ENCODE assay signal across 9 cellular contexts in genomic region chrX:96182366-96182765, GRCh38.
A peak's percentile ranks its signal among the peaks of the same experiment; 100 is the strongest.
DNase-seq lines count a peak whose midpoint lies in the region; ATAC-seq and TF ChIP-seq lines count a peak whose summit lies in the region.
"Had no signal": no experiment of that assay in that cellular context is flagged by ENCODE, and none has a peak within 500 bp of the region (broad histone marks: within the 10 kb centered on the region; RNA-seq: fewer than 3 reads in every experiment).

No MANE protein-coding gene starts in this region.

- DNase-seq in MCF 10A (ENCODE audit: unreplicated experiment) (peak; percentile 64), breast epithelium (ENCODE audit: low spot score in 2 of 2) (no peak), NCI-H524 (lab: John Stamatoyannopoulos, UW) (peak; percentile 62), thoracic aorta (ENCODE audit: low spot score) (no peak), hippocampal formation (lab: John Stamatoyannopoulos, UW) (no peak)
- DNase-seq in activated CD8-positive, alpha-beta memory T cell treated with anti-CD3 and anti-CD28 coated beads for 24 hours = no peak
- no peak for DNase-seq in stimulated activated naive B cell treated with anti-CD40 and anti-IgM and Interleukin-4, amounts not matched to agents 10 μg/mL and 1 μg/mL and 100 μg/mL, for 72 hours

- H3K36me3 ChIP-seq in breast epithelium (no peaks in the 10 kb centered on the region), thoracic aorta (no peaks in the 10 kb centered on the region)

- ATAC-seq in esophagus mucosa (peak; percentile 63), thoracic aorta (ENCODE audit: insufficient number of reproducible peaks, low FRiP score, low read depth) (no peak)
- no peak for ATAC-seq in stimulated activated naive B cell treated with anti-CD40 and anti-IgM and Interleukin-4, amounts not matched to agents 10 μg/mL and 1 μg/mL and 100 μg/mL, for 72 hours (replicated peaks)

- H3K4me1 ChIP-seq in breast epithelium (no peaks in the 10 kb centered on the region), thoracic aorta (ENCODE audit: control insufficient read depth in 1 of 2, low read depth in 2 of 2) (no peaks in the 10 kb centered on the region)

- TF ChIP-seq POLR2A in breast epithelium (IDR thresholded peaks at IDR 0.05) = no peak

- peaks cover 8% of the 10 kb centered on the region for H3K4me1 Mint-ChIP-seq in MCF 10A (ENCODE audit: insufficient read depth, unreplicated experiment)
- H3K4me1 Mint-ChIP-seq in stimulated activated naive B cell treated with anti-CD40 and anti-IgM and Interleukin-4, amounts not matched to agents 10 μg/mL and 1 μg/mL and 100 μg/mL, for 72 hours = no peaks in the 10 kb centered on the region
- H3K4me1 Mint-ChIP-seq: IgD-negative memory B cell had no signal

- CTCF ChIA-PET in MCF 10A (lab: Yijun Ruan, JAX) = interaction anchor here (0.7 to 3.6 kb wide), 15 partner anchors 10 to 869 kb away, joined by 3 to 38 read pairs (median 4); no protein-coding TSS in a partner anchor

- no peaks in the 10 kb centered on the region for H3K36me3 Mint-ChIP-seq in MCF 10A (ENCODE audit: insufficient read depth, unreplicated experiment)
- H3K36me3 Mint-ChIP-seq in stimulated activated naive B cell treated with anti-CD40 and anti-IgM and Interleukin-4, amounts not matched to agents 10 μg/mL and 1 μg/mL and 100 μg/mL, for 72 hours = no peaks in the 10 kb centered on the region
- H3K36me3 Mint-ChIP-seq: IgD-negative memory B cell had no signal

- no peak overlapping the region for H3K4me3 Mint-ChIP-seq in MCF 10A (ENCODE audit: unreplicated experiment)
- no peak overlapping the region for H3K4me3 Mint-ChIP-seq in stimulated activated naive B cell treated with anti-CD40 and anti-IgM and Interleukin-4, amounts not matched to agents 10 μg/mL and 1 μg/mL and 100 μg/mL, for 72 hours
- H3K4me3 Mint-ChIP-seq: IgD-negative memory B cell had no signal

- H3K27ac ChIP-seq in breast epithelium (no peak overlapping the region), thoracic aorta (no peak overlapping the region)

- H3K27ac Mint-ChIP-seq in MCF 10A (ENCODE audit: low read depth, unreplicated experiment) = no peak overlapping the region
- no peak overlapping the region for H3K27ac Mint-ChIP-seq in stimulated activated naive B cell treated with anti-CD40 and anti-IgM and Interleukin-4, amounts not matched to agents 10 μg/mL and 1 μg/mL and 100 μg/mL, for 72 hours

- POLR2A ChIA-PET in MCF 10A (lab: Yijun Ruan, JAX) = interaction anchor here (1.2 to 1.3 kb wide), 2 partner anchors 416 to 419 kb away, joined by 4 read pairs; no protein-coding TSS in a partner anchor

- TF ChIP-seq CTCF in MCF 10A (IDR thresholded peaks at IDR 0.05; ENCODE audit: unreplicated experiment) (peak; percentile 57), breast epithelium (IDR thresholded peaks at IDR 0.05) (peak in 1 of 3 donors; percentile 20), thoracic aorta (IDR thresholded peaks at IDR 0.05) (peak; percentile 25)

- BruUV-seq in MCF 10A (replicated peaks; lab: Mats Ljungman, UMichigan) = no TSS peak

- H3K9me3 ChIP-seq in breast epithelium (no peaks in the 10 kb centered on the region), thoracic aorta (no peaks in the 10 kb centered on the region)

- H3K27me3 ChIP-seq in breast epithelium (peaks cover 0 to 19% of the 10 kb centered on the region in 2 donors), thoracic aorta (replicated peaks; ENCODE audit: insufficient read depth) (no peaks in the 10 kb centered on the region)

- H3K9me3 Mint-ChIP-seq in MCF 10A (ENCODE audit: unreplicated experiment) = no peaks in the 10 kb centered on the region
- no peaks in the 10 kb centered on the region for H3K9me3 Mint-ChIP-seq in stimulated activated naive B cell treated with anti-CD40 and anti-IgM and Interleukin-4, amounts not matched to agents 10 μg/mL and 1 μg/mL and 100 μg/mL, for 72 hours
- H3K9me3 Mint-ChIP-seq: IgD-negative memory B cell had no signal

- no peak overlapping the region for H3K4me3 ChIP-seq in breast epithelium
- no peak overlapping the region for H3K4me3 ChIP-seq in thoracic aorta

- H3K27me3 Mint-ChIP-seq in MCF 10A (ENCODE audit: insufficient read depth, unreplicated experiment) = no peaks in the 10 kb centered on the region
- no peaks in the 10 kb centered on the region for H3K27me3 Mint-ChIP-seq in stimulated activated naive B cell treated with anti-CD40 and anti-IgM and Interleukin-4, amounts not matched to agents 10 μg/mL and 1 μg/mL and 100 μg/mL, for 72 hours
- H3K27me3 Mint-ChIP-seq: IgD-negative memory B cell had no signal

- intact Hi-C loops in MCF 10A (cut with micrococcal nuclease) = loop anchor here (1.0 to 5.0 kb wide), 4 partner anchors 280 to 1126 kb away; no protein-coding TSS in a partner anchor
- intact Hi-C loops in breast epithelium (cut with DNase I; ENCODE audit: low total_unique reads) = no loop called here

Comparison
In these comparisons a context has a peak if more than half of its experiments do, and no peak if none do; other contexts are left out.
1. DNase-seq: peak in MCF 10A (single experiment) and NCI-H524 (2 of 2); none in breast epithelium (0 of 2), thoracic aorta (single experiment), hippocampal formation (0 of 2), activated CD8-positive, alpha-beta memory T cell treated with anti-CD3 and anti-CD28 coated beads for 24 hours (single experiment) and stimulated activated naive B cell treated with anti-CD40 and anti-IgM and Interleukin-4, amounts not matched to agents 10 μg/mL and 1 μg/mL and 100 μg/mL, for 72 hours (single experiment).